ENCODE assay signal across 8 cellular contexts in genomic region chr9:135907446-135908333, GRCh38. TPM values are rescaled to one million over a fixed set of nuclear protein-coding genes. Genes with fewer than 3 reads are reported as not detected.
DNase-seq lines count a peak whose midpoint lies in the region; ATAC-seq and TF ChIP-seq lines count a peak whose summit lies in the region.

CAMSAP1 (minus strand) TSS chr9:135907546; CDS start chr9:135907159, 387 bp downstream.

- peak within 1 kb of the TSS; percentile 96 for H3K4me2 ChIP-seq in Karpas-422 (ENCODE audit: low read depth, low read length, poor library complexity, severe bottlenecking)

- TF ChIP-seq POLR2A in Peyer's patch (IDR thresholded peaks at IDR 0.05) (peak; percentile 51 to 65), esophagus squamous epithelium (IDR thresholded peaks at IDR 0.05) (peak in 2 of 4 donors; percentile 46 to 69)

- H3K4me3 Mint-ChIP-seq in activated T-cell treated with anti-CD3 and anti-CD28 coated beads, Interleukin-2, amount 50 U/mL, for 72 hours: peak within 1 kb of the TSS; percentile 82 to 96

- no peaks in the 10 kb centered on the region for H3K27me3 Mint-ChIP-seq in activated T-cell treated with anti-CD3 and anti-CD28 coated beads, Interleukin-2, amount 50 U/mL, for 72 hours (ENCODE audit: low read depth)

- H3K9me2 ChIP-seq in Karpas-422 (replicated peaks; ENCODE audit: insufficient read depth, low read length): no peaks in the 10 kb centered on the region

- TF ChIP-seq CTCF in Peyer's patch (IDR thresholded peaks at IDR 0.05) (no peak), esophagus squamous epithelium (IDR thresholded peaks at IDR 0.05) (no peak)

- peaks cover 2 to 3% of the 10 kb centered on the region in 2 donors for H3K9me3 Mint-ChIP-seq in activated T-cell treated with anti-CD3 and anti-CD28 coated beads, Interleukin-2, amount 50 U/mL, for 72 hours

- peak; percentile 79 for DNase-seq in DMS79 (lab: John Stamatoyannopoulos, UW)
- DNase-seq in Karpas-422: peak; percentile 97
- peak; percentile 92 to 98 (median 96) for DNase-seq in Peyer's patch
- peak; percentile 93 to 97 for DNase-seq in activated T-cell treated with anti-CD3 and anti-CD28 coated beads, Interleukin-2, amount 50 U/mL, for 72 hours
- peak; percentile 63 for DNase-seq in esophagus squamous epithelium (lab: John Stamatoyannopoulos, UW)
- DNase-seq in myocyte (ENCODE audit: low read depth): peak; percentile 93
- peak; percentile 86 to 92 for DNase-seq in stimulated activated CD8-positive, alpha-beta memory T cell treated with anti-CD3 and anti-CD28 coated beads, Interleukin-7, amount 100 ng/mL, for 4 hours (ENCODE audit: low read depth in 2 of 2)

- H3K4me3 ChIP-seq in Karpas-422 (ENCODE audit: low read length): peak within 1 kb of the TSS; percentile 76
- peak within 1 kb of the TSS; percentile 85 to 100 (median 94) for H3K4me3 ChIP-seq in Peyer's patch
- peak within 1 kb of the TSS; percentile 67 to 94 (median 86) for H3K4me3 ChIP-seq in esophagus squamous epithelium

- H3K27ac Mint-ChIP-seq in activated T-cell treated with anti-CD3 and anti-CD28 coated beads, Interleukin-2, amount 50 U/mL, for 72 hours: peak within 1 kb of the TSS; percentile 97

- peaks cover 24% of the 10 kb centered on the region for H4K20me1 ChIP-seq in Karpas-422 (ENCODE audit: insufficient read depth, low read depth, low read length)

- 0% methylated on average over 3 of the region's 108 CpGs; no CpG with 5 or more reads in 1 of the 2 donors for WGBS in esophagus squamous epithelium, 2 donors

- intact Hi-C loops in esophagus squamous epithelium (cut with DNase I): no loop called here

- H3K36me3 ChIP-seq in Karpas-422 (ENCODE audit: insufficient read depth, low read length) (peaks cover 19% of the 10 kb centered on the region), Peyer's patch (peaks cover 0 to 17% (median 0%) of the 10 kb centered on the region in 3 donors), esophagus squamous epithelium (peaks cover 0 to 23% (median 4%) of the 10 kb centered on the region in 3 donors)

- H3K9ac ChIP-seq in Karpas-422 (ENCODE audit: low read length): peak within 1 kb of the TSS; percentile 73

- H3K9me3 ChIP-seq in Karpas-422 (ENCODE audit: low read length): no peaks in the 10 kb centered on the region
- no peaks in the 10 kb centered on the region for H3K9me3 ChIP-seq in Peyer's patch
- H3K9me3 ChIP-seq in esophagus squamous epithelium: no peaks in the 10 kb centered on the region

- H3K79me2 ChIP-seq in Karpas-422 (ENCODE audit: low read length): peaks cover 69% of the 10 kb centered on the region

- ATAC-seq in GM21737 (IDR thresholded peaks at IDR 0.05; ENCODE audit: unreplicated experiment): peak; percentile 69
- peak; percentile 77 to 78 for ATAC-seq in activated T-cell treated with anti-CD3 and anti-CD28 coated beads, Interleukin-2, amount 50 U/mL, for 72 hours (replicated peaks in 1 of 2)

- H3K27ac ChIP-seq in Karpas-422 (ENCODE audit: low read length): peak within 1 kb of the TSS; percentile 3; the same call in 1 of the 2 replicates
- H3K27ac ChIP-seq in Peyer's patch: peak within 1 kb of the TSS; percentile 79 to 87 (median 80)
- peak within 1 kb of the TSS; percentile 86 to 96 (median 94) for H3K27ac ChIP-seq in esophagus squamous epithelium

- H3K4me1 Mint-ChIP-seq in activated T-cell treated with anti-CD3 and anti-CD28 coated beads, Interleukin-2, amount 50 U/mL, for 72 hours (ENCODE audit: low read depth): peaks cover 72% of the 10 kb centered on the region

- no peak within 1 kb of the TSS for H2AFZ ChIP-seq in Karpas-422 (ENCODE audit: low read length)

- H3K36me3 Mint-ChIP-seq in activated T-cell treated with anti-CD3 and anti-CD28 coated beads, Interleukin-2, amount 50 U/mL, for 72 hours (ENCODE audit: insufficient read depth in 2 of 2): peaks cover 20 to 35% of the 10 kb centered on the region in 2 donors

- H3K4me1 ChIP-seq in Karpas-422 (ENCODE audit: low read length) (peaks cover 34% of the 10 kb centered on the region), Peyer's patch (peaks cover 0 to 35% (median 4%) of the 10 kb centered on the region in 4 donors), esophagus squamous epithelium (peaks cover 27 to 63% (median 46%) of the 10 kb centered on the region in 3 donors)

- H3K27me3 ChIP-seq in Karpas-422 (ENCODE audit: low read length) (no peaks in the 10 kb centered on the region), Peyer's patch (no peaks in the 10 kb centered on the region), esophagus squamous epithelium (no peaks in the 10 kb centered on the region)

RNA-seq across cellular contexts. Expression of gene CAMSAP1, which starts in this region (rescaled TPM):
- total RNA-seq in Karpas-422 (2014; rRNA removed; shearing (Covaris generic); ENCODE audit: low replicate concordance): 24.8 and 26.9 TPM in 2 replicates
- total RNA-seq in Peyer's patch: 10 to 100 TPM; 21.0 to 30.5 (median 24.2) TPM
- total RNA-seq in activated T-cell treated with anti-CD3 and anti-CD28 coated beads, Interleukin-2, amount 50 U/mL, for 72 hours: 10 to 100 TPM; 42.2 to 53.4 TPM
- 10 to 100 TPM; 31.2 to 85.3 (median 51.6) TPM for total RNA-seq in esophagus squamous epithelium
- 45.8 and 57.8 TPM in 2 replicates for total RNA-seq in myocyte
- polyA plus RNA-seq in myocyte (2012): 22.2 TPM

Comparison
In these comparisons a context has a peak if more than half of its experiments do, and no peak if none do; other contexts are left out.
1. Peak in every context shown above with its lines: DNase-seq, ATAC-seq, H3K4me3 ChIP-seq and H3K27ac ChIP-seq.
2. H3K27ac ChIP-seq: peak in every context shown above with its lines; median percentile 94 in esophagus squamous epithelium; 80 in Peyer's patch; 3 in Karpas-422.